Comparison of ENCODE assay signal across 8 cellular contexts in genomic region chr7:65872776-65873581, GRCh38. TPM values are rescaled to one million over a fixed set of nuclear protein-coding genes. Genes with fewer than 3 reads are reported as not detected.
DNase-seq lines count a peak whose midpoint lies in the region; ATAC-seq and TF ChIP-seq lines count a peak whose summit lies in the region.

TSS of gene VKORC1L1 (plus strand) at chr7:65873074. CDS start at chr7:65873372, 298 bp downstream.

- H3K27me3 Mint-ChIP-seq in activated CD4-positive, alpha-beta T cell treated with anti-CD3 and anti-CD28 coated beads, Interleukin-2, amount 10 ng/mL, durations not matched to agents 24 days and 14 days, result peaks cover 1% of the 10 kb centered on the region

- POLR2A ChIA-PET in BJ (lab: Charles Lee), result no interaction called here

- H3K27me3 ChIP-seq in BJ (ENCODE audit: control insufficient read depth, insufficient read depth, low read length), result no peaks in the 10 kb centered on the region

- no peaks in the 10 kb centered on the region for H3K36me3 ChIP-seq in BJ (ENCODE audit: control insufficient read depth, insufficient read depth, low read length)

- CTCF ChIA-PET in BJ (lab: Yijun Ruan, JAX), result no interaction called here

- peaks cover 3% of the 10 kb centered on the region for H3K36me3 Mint-ChIP-seq in activated CD4-positive, alpha-beta T cell treated with anti-CD3 and anti-CD28 coated beads, Interleukin-2, amount 10 ng/mL, durations not matched to agents 24 days and 14 days (ENCODE audit: low read depth)

- H3K4me3 Mint-ChIP-seq in activated CD4-positive, alpha-beta T cell treated with anti-CD3 and anti-CD28 coated beads, Interleukin-2, amount 10 ng/mL, durations not matched to agents 24 days and 14 days, result peak within 1 kb of the TSS; percentile 87

- H3K4me3 ChIP-seq in BJ (ENCODE audit: low read depth, low read length) (peak within 1 kb of the TSS; percentile 76), coronary artery (peak within 1 kb of the TSS; percentile 95)

- H3K27ac Mint-ChIP-seq in activated CD4-positive, alpha-beta T cell treated with anti-CD3 and anti-CD28 coated beads, Interleukin-2, amount 10 ng/mL, durations not matched to agents 24 days and 14 days, result peak within 1 kb of the TSS; percentile 88

- intact Hi-C loops in activated CD4-positive, alpha-beta T cell treated with anti-CD3 and anti-CD28 coated beads, Interleukin-2, amount 10 ng/mL, durations not matched to agents 24 days and 14 days (cut with micrococcal nuclease), result loop anchor here (1.0 to 5.0 kb wide), 3 partner anchors 123 to 1124 kb away; partner anchors contain the start of genes SBDS and TYW1
- intact Hi-C loops in left colon (cut with DNase I, micrococcal nuclease), result no loop called here

- peaks cover 8% of the 10 kb centered on the region for H3K4me1 Mint-ChIP-seq in activated CD4-positive, alpha-beta T cell treated with anti-CD3 and anti-CD28 coated beads, Interleukin-2, amount 10 ng/mL, durations not matched to agents 24 days and 14 days

- no peaks in the 10 kb centered on the region for H3K9me3 Mint-ChIP-seq in activated CD4-positive, alpha-beta T cell treated with anti-CD3 and anti-CD28 coated beads, Interleukin-2, amount 10 ng/mL, durations not matched to agents 24 days and 14 days

- ATAC-seq in GM19324 (IDR thresholded peaks at IDR 0.05; ENCODE audit: low FRiP score, unreplicated experiment), result peak; percentile 95
- ATAC-seq in HG03457 (IDR thresholded peaks at IDR 0.05; ENCODE audit: unreplicated experiment), result peak; percentile 78
- peak; percentile 96 for ATAC-seq in left colon

- peak within 1 kb of the TSS; percentile 69 to 91 for H3K27ac ChIP-seq in coronary artery

- TF ChIP-seq CTCF in BJ (IDR thresholded peaks at IDR 0.05; ENCODE audit: insufficient read depth, low read depth, low read length) (no peak), coronary artery (IDR thresholded peaks at IDR 0.05) (no peak)

- DNase-seq in BJ (ENCODE audit: low read depth) (peak; percentile 35), NCI-H526 (lab: John Stamatoyannopoulos, UW) (peak; percentile 61 to 95), coronary artery (ENCODE audit: low spot score) (peak; percentile 95), left colon (peak; percentile 95)
- DNase-seq in activated CD4-positive, alpha-beta T cell treated with anti-CD3 and anti-CD28 coated beads, Interleukin-2, amount 10 ng/mL, durations not matched to agents 24 days and 14 days, result peak; percentile 98
- DNase-seq in stimulated activated CD4-positive, alpha-beta T cell treated with anti-CD3 and anti-CD28 coated beads, Interleukin-1b, Interleukin-23, amount 100 ng/mL, for 24 hours (ENCODE audit: low read depth in 4 of 4, low spot score in 1 of 4), result peak; percentile 78 to 93 (median 92)

RNA-seq across cellular contexts. Expression of gene VKORC1L1, which starts in this region (rescaled TPM):
- polyA plus RNA-seq in BJ (2011; rRNA removed), result 11.7 and 21.1 TPM in 2 replicates
- 12.5 and 16.0 TPM in 2 replicates for polyA minus RNA-seq in BJ (2011; rRNA and poly(A)+ RNA removed)
- 27.9 and 31.0 TPM in 2 replicates for total RNA-seq in activated CD4-positive, alpha-beta T cell treated with anti-CD3 and anti-CD28 coated beads, Interleukin-2, amount 10 ng/mL, durations not matched to agents 24 days and 14 days
- 10 to 100 TPM; 25.2 to 26.4 TPM for total RNA-seq in left colon

Comparison
In these comparisons a context has a peak if more than half of its experiments do, and no peak if none do; other contexts are left out.
1. Peak in every context shown above with its lines: DNase-seq, ATAC-seq, H3K4me3 ChIP-seq and H3K27ac ChIP-seq.
2. DNase-seq: peak in every context shown above with its lines; median percentile 98 in activated CD4-positive, alpha-beta T cell treated with anti-CD3 and anti-CD28 coated beads, Interleukin-2, amount 10 ng/mL, durations not matched to agents 24 days and 14 days; 95 in coronary artery; 95 in left colon; 92 in stimulated activated CD4-positive, alpha-beta T cell treated with anti-CD3 and anti-CD28 coated beads, Interleukin-1b, Interleukin-23, amount 100 ng/mL, for 24 hours; 78 in NCI-H526; 35 in BJ.